Comparison of ENCODE assay signal across 8 cellular contexts in the genomic region with DNA sequence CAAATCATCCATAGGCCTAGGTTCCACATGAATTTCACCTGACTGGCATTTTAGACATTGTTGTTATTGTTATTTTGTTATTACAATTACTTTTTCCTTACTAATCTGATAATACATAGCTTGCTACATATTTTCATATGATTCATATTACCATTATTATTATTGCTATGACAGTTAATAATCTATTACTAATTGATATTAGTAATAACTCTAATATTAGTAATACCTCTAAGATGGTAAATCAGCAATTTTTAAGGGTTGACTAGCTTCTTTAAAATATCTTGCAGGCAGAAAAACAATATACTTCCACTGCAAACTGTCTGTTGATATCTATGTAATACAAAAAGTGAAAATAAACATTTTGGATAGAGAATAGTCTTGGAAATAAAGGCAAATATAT.
"Had no signal": no experiment of that assay in that cellular context is flagged by ENCODE, and none has a peak within 500 bp of the region (broad histone marks: within the 10 kb centered on the region; RNA-seq: fewer than 3 reads in every experiment).

No MANE protein-coding gene starts in this region.

- H3K4me3 ChIP-seq: GM12878 had no signal

- DNase-seq: GDM1, GF-D8 had no signal

- ATAC-seq: GM12878 had no signal

- FAIRE-seq: G401.6, GM12878, GM12891, GM12892, GM18507, GM19239 had no signal
